ENCODE assay signal across 12 cellular contexts in genomic region chr2:43898134-43898957, GRCh38. TPM values are rescaled to one million over a fixed set of nuclear protein-coding genes. Genes with fewer than 3 reads are reported as not detected.
A peak's percentile ranks its signal among the peaks of the same experiment; 100 is the strongest.
DNase-seq lines count a peak whose midpoint lies in the region; ATAC-seq and TF ChIP-seq lines count a peak whose summit lies in the region.
"Had no signal": no experiment of that assay in that cellular context is flagged by ENCODE, and none has a peak within 500 bp of the region (broad histone marks: within the 10 kb centered on the region; RNA-seq: fewer than 3 reads in every experiment).

No MANE protein-coding gene starts in this region.

- no peaks in the 10 kb centered on the region for H3K9me3 Mint-ChIP-seq in brain
- H3K9me3 Mint-ChIP-seq in activated T-cell treated with anti-CD3 and anti-CD28 coated beads, Interleukin-2, amount 50 U/mL, for 4 hours, result no peaks in the 10 kb centered on the region
- H3K9me3 Mint-ChIP-seq: activated CD4-positive, alpha-beta memory T cell treated with anti-CD3 and anti-CD28 coated beads for 36 hours; natural killer cell treated with Interleukin-12 subunit alpha and Interleukin-12 subunit beta and Interleukin-15 and Interleukin-18, amount 100 ng/mL, for 72 hours had no signal

- DNase-seq in DMS53 (lab: John Stamatoyannopoulos, UW) (peak; percentile 90), NCI-H1417 (lab: John Stamatoyannopoulos, UW) (peak; percentile 95 to 99 (median 95)), sciatic nerve (ENCODE audit: low spot score) (no peak)
- no peak for DNase-seq in activated T-cell treated with anti-CD3 and anti-CD28 coated beads, Interleukin-2, amount 50 U/mL, for 4 hours
- no peak for DNase-seq in activated naive CD4-positive, alpha-beta T cell treated with Interleukin-2 at 50 U/mL for 16 hours
- DNase-seq: activated CD4-positive, alpha-beta memory T cell treated with anti-CD3 and anti-CD28 coated beads for 36 hours; MG63 had no signal

- peak overlapping the region in 3 of 5 experiments; percentile 6 to 78 (median 57) for H3K27ac Mint-ChIP-seq in brain
- H3K27ac Mint-ChIP-seq: activated CD4-positive, alpha-beta memory T cell treated with anti-CD3 and anti-CD28 coated beads for 36 hours; natural killer cell treated with Interleukin-12 subunit alpha and Interleukin-12 subunit beta and Interleukin-15 and Interleukin-18, amount 100 ng/mL, for 72 hours had no signal

- no peaks in the 10 kb centered on the region for H3K4me1 ChIP-seq in mesodermal cell (ENCODE audit: control insufficient read depth, insufficient read depth, low read length, poor library complexity, severe bottlenecking)

- intact Hi-C loops in sciatic nerve (cut with DNase I), result no loop called here

- 83 to 92% methylated on average over 6 to 11 of the region's 14 CpGs for WGBS in mesodermal cell (ENCODE audit: insufficient coverage in 2 of 2), 2 experiments

- H3K36me3 ChIP-seq in mesodermal cell (ENCODE audit: control insufficient read depth, insufficient read depth, low read length), result peaks cover 50% of the 10 kb centered on the region

- H3K9me3 ChIP-seq in mesodermal cell (ENCODE audit: control insufficient read depth, low read length), result no peaks in the 10 kb centered on the region
- H3K9me3 ChIP-seq: MG63 had no signal

- no peak overlapping the region for H3K4me3 ChIP-seq in mesodermal cell (ENCODE audit: extremely low read depth, insufficient read depth, low read length, poor library complexity, severe bottlenecking)
- H3K4me3 ChIP-seq: MG63 had no signal

- peak overlapping the region in 2 of 5 experiments; percentile 23 to 41 for H3K4me3 Mint-ChIP-seq in brain
- no peak overlapping the region for H3K4me3 Mint-ChIP-seq in activated T-cell treated with anti-CD3 and anti-CD28 coated beads, Interleukin-2, amount 50 U/mL, for 4 hours
- H3K4me3 Mint-ChIP-seq: activated CD4-positive, alpha-beta memory T cell treated with anti-CD3 and anti-CD28 coated beads for 36 hours; natural killer cell treated with Interleukin-12 subunit alpha and Interleukin-12 subunit beta and Interleukin-15 and Interleukin-18, amount 100 ng/mL, for 72 hours had no signal

- peak in 1 of 2 experiments; percentile 13 for TF ChIP-seq CTCF in brain (conservative IDR thresholded peaks at IDR 0.05)

- H3K27me3 Mint-ChIP-seq in brain, result no peaks in the 10 kb centered on the region
- no peaks in the 10 kb centered on the region for H3K27me3 Mint-ChIP-seq in activated T-cell treated with anti-CD3 and anti-CD28 coated beads, Interleukin-2, amount 50 U/mL, for 4 hours (ENCODE audit: low read depth)
- H3K27me3 Mint-ChIP-seq: activated CD4-positive, alpha-beta memory T cell treated with anti-CD3 and anti-CD28 coated beads for 36 hours; natural killer cell treated with Interleukin-12 subunit alpha and Interleukin-12 subunit beta and Interleukin-15 and Interleukin-18, amount 100 ng/mL, for 72 hours had no signal

- no peak for ATAC-seq in HG03045 (IDR thresholded peaks at IDR 0.05; ENCODE audit: unreplicated experiment)
- ATAC-seq in sciatic nerve, result no peak
- no peak for ATAC-seq in activated T-cell treated with anti-CD3 and anti-CD28 coated beads, Interleukin-2, amount 50 U/mL, for 4 hours
- ATAC-seq: natural killer cell treated with Interleukin-12 subunit alpha and Interleukin-12 subunit beta and Interleukin-15 and Interleukin-18, amount 100 ng/mL, for 72 hours had no signal

- peak overlapping the region; percentile 54 for H3K27ac ChIP-seq in mesodermal cell (ENCODE audit: low read depth, low read length, severe bottlenecking)

- H3K4me1 Mint-ChIP-seq in brain, result peaks cover 44% of the 10 kb centered on the region
- H3K4me1 Mint-ChIP-seq in activated T-cell treated with anti-CD3 and anti-CD28 coated beads, Interleukin-2, amount 50 U/mL, for 4 hours (ENCODE audit: low read depth), result no peaks in the 10 kb centered on the region

- H3K36me3 Mint-ChIP-seq in brain, result peaks cover 69% of the 10 kb centered on the region
- H3K36me3 Mint-ChIP-seq in activated T-cell treated with anti-CD3 and anti-CD28 coated beads, Interleukin-2, amount 50 U/mL, for 4 hours (ENCODE audit: insufficient read depth), result peaks cover 42% of the 10 kb centered on the region

RNA-seq across cellular contexts. Expression of gene ABCG8, which starts 59.6 kb away (rescaled TPM):
- polyA plus RNA-seq in brain (ENCODE audit: insufficient read depth, low read depth, low replicate concordance), result not detected
- polyA plus RNA-seq in mesodermal cell (2013, experiment 1 of 2), result not detected
- not detected for polyA plus RNA-seq in mesodermal cell (2013, experiment 2 of 2)
- total RNA-seq in sciatic nerve, result not detected
- under 1 TPM in 1 of 3 donors, not detected in 2; 0.05 TPM for total RNA-seq in activated T-cell treated with anti-CD3 and anti-CD28 coated beads, Interleukin-2, amount 50 U/mL, for 4 hours
- total RNA-seq: activated CD4-positive, alpha-beta memory T cell treated with anti-CD3 and anti-CD28 coated beads for 36 hours; H4; natural killer cell treated with Interleukin-12 subunit alpha and Interleukin-12 subunit beta and Interleukin-15 and Interleukin-18, amount 100 ng/mL, for 72 hours had no signal

RNA-seq across cellular contexts. Expression of gene ABCG5, which starts 59.7 kb away (rescaled TPM):
- polyA plus RNA-seq in brain (ENCODE audit: insufficient read depth, low read depth, low replicate concordance), result not detected
- polyA plus RNA-seq in mesodermal cell (2013, experiment 1 of 2), result not detected
- polyA plus RNA-seq in mesodermal cell (2013, experiment 2 of 2), result not detected
- total RNA-seq in sciatic nerve, result not detected
- total RNA-seq in activated T-cell treated with anti-CD3 and anti-CD28 coated beads, Interleukin-2, amount 50 U/mL, for 4 hours, result not detected
- total RNA-seq: activated CD4-positive, alpha-beta memory T cell treated with anti-CD3 and anti-CD28 coated beads for 36 hours; H4; natural killer cell treated with Interleukin-12 subunit alpha and Interleukin-12 subunit beta and Interleukin-15 and Interleukin-18, amount 100 ng/mL, for 72 hours had no signal

Comparison
In these comparisons a context has a peak if more than half of its experiments do, and no peak if none do; other contexts are left out.
1. DNase-seq: peak in DMS53 (single experiment) and NCI-H1417 (3 of 3); none in sciatic nerve (single experiment), activated T-cell treated with anti-CD3 and anti-CD28 coated beads, Interleukin-2, amount 50 U/mL, for 4 hours (single experiment) and activated naive CD4-positive, alpha-beta T cell treated with Interleukin-2 at 50 U/mL for 16 hours (single experiment).